8 cellular contexts compared by ENCODE assay signal in the genomic region with DNA sequence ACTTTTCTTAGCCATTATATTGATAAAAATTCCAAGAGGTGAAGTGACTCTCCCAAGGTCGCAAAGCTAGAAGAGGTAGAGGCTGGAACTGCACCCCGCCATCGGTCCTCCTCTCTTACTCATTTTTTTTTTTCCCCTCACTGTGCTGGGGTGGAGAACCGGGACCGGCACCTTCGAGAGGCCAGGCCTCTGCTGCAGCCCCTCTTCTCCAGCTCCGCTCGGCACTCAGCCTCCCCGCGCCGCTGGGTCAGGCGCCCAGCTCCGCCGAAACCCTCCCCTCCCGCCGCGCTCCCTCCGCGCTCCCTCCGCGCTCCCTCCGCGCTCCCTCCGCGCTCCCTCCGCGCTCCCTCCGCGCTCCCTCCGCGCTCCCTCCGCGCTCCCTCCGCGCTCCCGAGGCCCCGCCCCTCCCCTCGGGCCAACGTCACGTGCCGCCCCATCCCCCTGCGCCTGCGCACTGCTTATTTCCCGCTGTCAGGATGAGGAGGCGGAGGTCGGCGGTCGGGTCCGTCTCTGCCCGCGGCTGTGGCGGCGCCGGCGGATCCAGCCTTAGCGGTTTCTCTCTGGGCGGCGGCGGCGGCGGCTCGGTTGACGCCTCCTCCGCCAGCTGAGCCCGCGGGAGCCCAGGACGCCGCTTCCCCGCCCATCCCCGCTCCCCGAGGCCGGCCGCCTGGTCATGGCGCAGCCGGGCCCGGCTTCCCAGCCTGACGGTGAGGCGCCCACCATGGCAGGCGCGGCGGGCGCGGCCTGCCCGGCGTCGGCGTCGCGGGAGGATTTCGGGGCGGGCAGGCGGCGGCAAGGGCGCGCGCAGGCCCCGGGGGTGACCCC. TPM values are rescaled to one million over a fixed set of nuclear protein-coding genes. Genes with fewer than 3 reads are reported as not detected.
A peak's percentile ranks its signal among the peaks of the same experiment; 100 is the strongest.
DNase-seq lines count a peak whose midpoint lies in the region; ATAC-seq and TF ChIP-seq lines count a peak whose summit lies in the region.

A gene with protein sequence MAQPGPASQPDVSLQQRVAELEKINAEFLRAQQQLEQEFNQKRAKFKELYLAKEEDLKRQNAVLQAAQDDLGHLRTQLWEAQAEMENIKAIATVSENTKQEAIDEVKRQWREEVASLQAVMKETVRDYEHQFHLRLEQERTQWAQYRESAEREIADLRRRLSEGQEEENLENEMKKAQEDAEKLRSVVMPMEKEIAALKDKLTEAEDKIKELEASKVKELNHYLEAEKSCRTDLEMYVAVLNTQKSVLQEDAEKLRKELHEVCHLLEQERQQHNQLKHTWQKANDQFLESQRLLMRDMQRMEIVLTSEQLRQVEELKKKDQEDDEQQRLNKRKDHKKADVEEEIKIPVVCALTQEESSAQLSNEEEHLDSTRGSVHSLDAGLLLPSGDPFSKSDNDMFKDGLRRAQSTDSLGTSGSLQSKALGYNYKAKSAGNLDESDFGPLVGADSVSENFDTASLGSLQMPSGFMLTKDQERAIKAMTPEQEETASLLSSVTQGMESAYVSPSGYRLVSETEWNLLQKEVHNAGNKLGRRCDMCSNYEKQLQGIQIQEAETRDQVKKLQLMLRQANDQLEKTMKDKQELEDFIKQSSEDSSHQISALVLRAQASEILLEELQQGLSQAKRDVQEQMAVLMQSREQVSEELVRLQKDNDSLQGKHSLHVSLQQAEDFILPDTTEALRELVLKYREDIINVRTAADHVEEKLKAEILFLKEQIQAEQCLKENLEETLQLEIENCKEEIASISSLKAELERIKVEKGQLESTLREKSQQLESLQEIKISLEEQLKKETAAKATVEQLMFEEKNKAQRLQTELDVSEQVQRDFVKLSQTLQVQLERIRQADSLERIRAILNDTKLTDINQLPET (plus strand): TSS at position 471 of the 825 bp plus-strand sequence. CDS start 203 bp downstream, at position 674.

- H3K27me3 Mint-ChIP-seq in neural crest cell (ENCODE audit: low read depth): no peaks in the 10 kb centered on the region

- no peaks in the 10 kb centered on the region for H3K4me1 ChIP-seq in SJCRH30
- peaks cover 20 to 49% (median 34%) of the 10 kb centered on the region in 4 donors for H3K4me1 ChIP-seq in stomach

- H3K9me3 ChIP-seq in MG63: no peaks in the 10 kb centered on the region
- no peaks in the 10 kb centered on the region for H3K9me3 ChIP-seq in SJCRH30 (replicated peaks)
- no peaks in the 10 kb centered on the region for H3K9me3 ChIP-seq in stomach

- H3K4me3 Mint-ChIP-seq in neural crest cell: peak within 1 kb of the TSS; percentile 95

- intact Hi-C loops in stomach (cut with DNase I; ENCODE audit: low total_unique reads): no loop called here

- no peaks in the 10 kb centered on the region for H3K36me3 Mint-ChIP-seq in neural crest cell (ENCODE audit: low read depth)

- TF ChIP-seq EP300 in stomach (IDR thresholded peaks at IDR 0.05): no peak

- H3K27ac Mint-ChIP-seq in neural crest cell (ENCODE audit: unreplicated experiment): peak within 1 kb of the TSS; percentile 83

- ATAC-seq in GM21723 (IDR thresholded peaks at IDR 0.05; ENCODE audit: unreplicated experiment): peak; percentile 56

- no peaks in the 10 kb centered on the region for H3K9me3 Mint-ChIP-seq in neural crest cell

- TF ChIP-seq CTCF in foreskin fibroblast (IDR thresholded peaks at IDR 0.05; ENCODE audit: low read depth, low read length) (no peak), neural crest cell (conservative IDR thresholded peaks at IDR 0.05) (peak; percentile 57), stomach (IDR thresholded peaks at IDR 0.05) (peak in 4 of 7 experiments; percentile 9 to 34 (median 19))

- TF ChIP-seq POLR2A in stomach (IDR thresholded peaks at IDR 0.05): peak in 1 of 4 donors; percentile 42

- H3K27ac ChIP-seq in SJCRH30: peak within 1 kb of the TSS; percentile 59; the same call in 1 of the 2 replicates
- H3K27ac ChIP-seq in stomach: peak within 1 kb of the TSS; percentile 88 to 96 (median 94)

- DNase-seq in DMS114 treated with DMSO at 0.1 percent for 48 hours (lab: John Stamatoyannopoulos, UW; ENCODE audit: unreplicated experiment) (peak; percentile 70), MG63 (peak; percentile 85), SJCRH30 (peak; percentile 89), activated gamma-delta T cell treated with Interleukin-2 at 50 U/mL for 16 hours (peak; percentile 93), foreskin fibroblast (peak; percentile 87 to 96), neural crest cell (ENCODE audit: low read depth, low spot score) (peak; percentile 94), stomach (peak; percentile 93)

- WGBS in stomach, 5 donors: 1% methylated on average over 31 to 82 of the region's 97 CpGs

- H3K4me3 ChIP-seq in MG63 (peak within 1 kb of the TSS; percentile 62), SJCRH30 (peak within 1 kb of the TSS; percentile 99), foreskin fibroblast (ENCODE audit: low read depth in 1 of 2, low read length in 2 of 2) (peak within 1 kb of the TSS; percentile 76 to 90), stomach (peak within 1 kb of the TSS; percentile 77 to 97 (median 89))

- H3K4me1 Mint-ChIP-seq in neural crest cell: peaks cover 28% of the 10 kb centered on the region

- H3K36me3 ChIP-seq in MG63 (peaks cover 8% of the 10 kb centered on the region), SJCRH30 (no peaks in the 10 kb centered on the region), stomach (no peaks in the 10 kb centered on the region)

- no peaks in the 10 kb centered on the region for H3K27me3 ChIP-seq in MG63
- H3K27me3 ChIP-seq in SJCRH30: no peaks in the 10 kb centered on the region
- H3K27me3 ChIP-seq in stomach: no peaks in the 10 kb centered on the region

RNA-seq across cellular contexts. Expression of the gene that starts here (rescaled TPM):
- total RNA-seq in MG63 (2014; rRNA removed; shearing (Covaris generic); ENCODE audit: low replicate concordance): 41.0 and 46.9 TPM in 2 replicates
- 26.8 and 28.9 TPM in 2 replicates for total RNA-seq in SJCRH30 (2014; rRNA removed; shearing (Covaris generic))
- 57.0 and 57.9 TPM in 2 replicates for total RNA-seq in neural crest cell
- total RNA-seq in stomach: 10 to 100 TPM; 14.0 to 89.7 (median 44.9) TPM
- polyA plus RNA-seq in stomach: 10 to 100 TPM; 12.1 to 15.5 (median 15.3) TPM

Comparison
In these comparisons a context has a peak if more than half of its experiments do, and no peak if none do; other contexts are left out.
1. Peak in every context shown above with its lines: DNase-seq, ATAC-seq, H3K4me3 ChIP-seq and H3K27ac ChIP-seq.